ENCODE assay signal across 11 cellular contexts in the genomic region with DNA sequence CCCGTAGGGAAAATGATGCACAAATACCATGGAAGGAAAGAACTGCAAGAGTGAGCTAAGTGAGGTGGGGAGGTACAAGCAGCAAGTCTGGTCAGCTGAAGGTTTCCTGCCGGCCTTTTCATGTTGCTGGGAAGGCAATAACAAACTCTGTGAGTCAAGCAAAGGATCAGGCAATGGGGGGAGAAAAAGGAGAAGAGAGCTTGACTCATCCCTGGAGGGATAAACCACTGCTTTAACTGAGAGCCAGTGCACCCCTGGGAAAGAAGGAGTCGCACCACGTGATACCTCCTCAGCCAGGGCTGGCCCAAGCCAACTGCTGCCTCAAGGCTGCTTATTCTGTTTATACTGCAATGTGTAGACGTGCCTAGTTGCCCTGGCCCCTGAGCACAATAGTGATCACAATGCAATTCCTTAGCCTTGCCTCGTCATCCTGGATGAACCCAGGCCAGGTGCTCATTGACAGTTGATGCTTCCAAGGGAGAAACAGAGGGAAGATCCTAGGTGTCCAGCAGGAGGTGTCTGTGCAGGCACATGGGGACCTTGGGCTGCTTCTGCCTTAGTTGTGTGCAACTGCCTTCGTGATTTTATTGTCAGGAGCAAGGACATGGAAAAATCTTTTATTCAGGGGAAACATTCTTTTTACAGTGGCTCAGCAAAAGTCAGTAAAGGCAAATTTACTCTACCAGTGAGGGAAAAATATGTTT.
DNase-seq lines count a peak whose midpoint lies in the region; ATAC-seq and TF ChIP-seq lines count a peak whose summit lies in the region.
"Had no signal": no experiment of that assay in that cellular context is flagged by ENCODE, and none has a peak within 500 bp of the region (broad histone marks: within the 10 kb centered on the region; RNA-seq: fewer than 3 reads in every experiment).

No MANE protein-coding gene starts in this region.

- H3K4me1 ChIP-seq in SJCRH30 (peaks cover 36% of the 10 kb centered on the region), psoas muscle (no peaks in the 10 kb centered on the region)

- H3K9me3 ChIP-seq in SJCRH30 (replicated peaks) (no peaks in the 10 kb centered on the region), psoas muscle (no peaks in the 10 kb centered on the region)

- H3K36me3 ChIP-seq in SJCRH30 (no peaks in the 10 kb centered on the region), psoas muscle (ENCODE audit: insufficient read depth in 1 of 2, low read depth in 1 of 2) (no peaks in the 10 kb centered on the region)

- intact Hi-C loops in psoas muscle (cut with DNase I) = no loop called here

- H3K4me3 ChIP-seq in SJCRH30 = no peak overlapping the region
- H3K4me3 ChIP-seq in fibroblast of the aortic adventitia (ENCODE audit: low read depth, low read length) = no peak overlapping the region
- H3K4me3 ChIP-seq in psoas muscle = no peak overlapping the region

- DNase-seq in ELF-1 (ENCODE audit: low read depth, low spot score) (peak; percentile 31), SJCRH30 (peak; percentile 76 to 88), fibroblast of the aortic adventitia (ENCODE audit: low read depth) (peak; percentile 84), psoas muscle (peak; percentile 53 to 69), NCI-H748 treated with DMSO at 0.1 percent for 48 hours (lab: John Stamatoyannopoulos, UW) (no peak), pons (ENCODE audit: low spot score) (no peak), DMS79 (lab: John Stamatoyannopoulos, UW) (no peak)
- DNase-seq: activated CD4-positive, alpha-beta T cell treated with anti-CD3 and anti-CD28 coated beads for 1 hour; dermis blood vessel endothelial cell; natural killer cell had no signal

- peak overlapping the region; percentile 75 for H3K27ac ChIP-seq in SJCRH30
- H3K27ac ChIP-seq in psoas muscle = no peak overlapping the region

- no peaks in the 10 kb centered on the region for H3K27me3 ChIP-seq in SJCRH30
- H3K27me3 ChIP-seq in psoas muscle (ENCODE audit: insufficient read depth in 3 of 3, low read length in 2 of 3) = no peaks in the 10 kb centered on the region

- 28 to 53% (median 33%) methylated on average over 7 of the region's 7 CpGs for WGBS in psoas muscle, 3 donors

- TF ChIP-seq CTCF in fibroblast of the aortic adventitia (IDR thresholded peaks at IDR 0.05; ENCODE audit: insufficient read depth, low read length) (no peak), psoas muscle (IDR thresholded peaks at IDR 0.05) (no peak)

- ATAC-seq in psoas muscle (peak; percentile 44 to 77 (median 67)), HG03571 (IDR thresholded peaks at IDR 0.05; ENCODE audit: unreplicated experiment) (no peak)

Comparison
In these comparisons a context has a peak if more than half of its experiments do, and no peak if none do; other contexts are left out.
1. DNase-seq: peak in ELF-1 (single experiment), SJCRH30 (2 of 2), fibroblast of the aortic adventitia (single experiment) and psoas muscle (2 of 2); none in NCI-H748 treated with DMSO at 0.1 percent for 48 hours (single experiment), pons (single experiment) and DMS79 (single experiment).